ENCODE assay signal across 19 cellular contexts in genomic region chr10:86314616-86315520, GRCh38. TPM values are rescaled to one million over a fixed set of nuclear protein-coding genes. Genes with fewer than 3 reads are reported as not detected.
DNase-seq lines count a peak whose midpoint lies in the region; ATAC-seq and TF ChIP-seq lines count a peak whose summit lies in the region.
"Had no signal": no experiment of that assay in that cellular context is flagged by ENCODE, and none has a peak within 500 bp of the region (broad histone marks: within the 10 kb centered on the region; RNA-seq: fewer than 3 reads in every experiment).

No MANE protein-coding gene starts in this region.

- H3K4me1 Mint-ChIP-seq in endodermal cell: no peaks in the 10 kb centered on the region
- H3K4me1 Mint-ChIP-seq: IgD-negative memory B cell had no signal

- no peak overlapping the region for H3K4me3 ChIP-seq in endodermal cell (ENCODE audit: low read length)

- H3K27ac ChIP-seq in endodermal cell (ENCODE audit: low read depth, low read length): no peak overlapping the region
- H3K27ac ChIP-seq: HL-60 had no signal

- H3K27me3 Mint-ChIP-seq in endodermal cell (ENCODE audit: insufficient read depth): peaks cover 8% of the 10 kb centered on the region

- WGBS in endodermal cell (ENCODE audit: insufficient coverage in 1 of 2, insufficient read length in 1 of 2), 2 experiments: 79 to 86% methylated on average over 6 to 7 of the region's 7 CpGs

- DNase-seq in activated effector memory CD4-positive, alpha-beta T cell treated with anti-CD3 and anti-CD28 coated beads, Interleukin-2, amount 50 U/mL, for 16 hours: peak; percentile 50
- no peak for DNase-seq in activated effector memory CD4-positive, alpha-beta T cell treated with Interleukin-2 at 50 U/mL for 16 hours
- DNase-seq in endodermal cell: peak; percentile 24
- DNase-seq in sciatic nerve (ENCODE audit: low spot score): peak; percentile 39
- DNase-seq in activated CD8-positive, alpha-beta memory T cell treated with anti-CD3 and anti-CD28 coated beads, Interleukin-2, amount 50 U/mL, for 48 hours: no peak
- no peak for DNase-seq in GF-D8 (lab: John Stamatoyannopoulos, UW)
- DNase-seq: C1 segment of cervical spinal cord, DMS153, H7, NCI-H1436, NCI-H2029 treated with DMSO at 0.1 percent for 48 hours, NCI-H774 had no signal

- H3K9me3 Mint-ChIP-seq in endodermal cell: no peaks in the 10 kb centered on the region

- H3K27me3 ChIP-seq in endodermal cell (ENCODE audit: control insufficient read depth, insufficient read depth, low read length, poor library complexity, severe bottlenecking): peaks cover 6% of the 10 kb centered on the region

- H3K9me3 ChIP-seq in endodermal cell (ENCODE audit: control insufficient read depth, low read length): no peaks in the 10 kb centered on the region

- no peaks in the 10 kb centered on the region for H3K36me3 ChIP-seq in endodermal cell (ENCODE audit: control insufficient read depth, insufficient read depth, low read length)

- H3K27ac Mint-ChIP-seq in endodermal cell: no peak overlapping the region
- H3K27ac Mint-ChIP-seq: IgD-negative memory B cell had no signal

- intact Hi-C loops in sciatic nerve (cut with DNase I): no loop called here

- no peak overlapping the region for H3K4me3 Mint-ChIP-seq in endodermal cell
- H3K4me3 Mint-ChIP-seq: IgD-negative memory B cell had no signal

- H3K9ac ChIP-seq in endodermal cell (ENCODE audit: extremely low read depth, low read length, poor library complexity, severe bottlenecking): no peak overlapping the region

- no peaks in the 10 kb centered on the region for H3K36me3 Mint-ChIP-seq in endodermal cell (ENCODE audit: low read depth)
- H3K36me3 Mint-ChIP-seq: IgD-negative memory B cell had no signal

- H3K4me1 ChIP-seq in endodermal cell (ENCODE audit: control insufficient read depth, insufficient read depth, low read length): no peaks in the 10 kb centered on the region

- no peak for ATAC-seq in sciatic nerve
- ATAC-seq in GM21529 (IDR thresholded peaks at IDR 0.05; ENCODE audit: unreplicated experiment): no peak
- ATAC-seq: Panc1, Right ventricle myocardium inferior had no signal

- TF ChIP-seq CTCF in endodermal cell (conservative IDR thresholded peaks at IDR 0.05): no peak

RNA-seq across cellular contexts. Expression of gene GRID1, which starts 51.7 kb away (rescaled TPM):
- total RNA-seq in endodermal cell (under 1 TPM; 0.13 to 0.53 TPM), sciatic nerve (15.4 TPM)
- 1.1 TPM for polyA plus RNA-seq in endodermal cell (2013, experiment 1 of 2)
- polyA plus RNA-seq in endodermal cell (2013, experiment 2 of 2): 0.87 TPM
- total RNA-seq: A673, LHCN-M2 had no signal
- polyA plus RNA-seq: IgD-negative memory B cell had no signal

Comparison
In these comparisons a context has a peak if more than half of its experiments do, and no peak if none do; other contexts are left out.
1. DNase-seq: peak in activated effector memory CD4-positive, alpha-beta T cell treated with anti-CD3 and anti-CD28 coated beads, Interleukin-2, amount 50 U/mL, for 16 hours (single experiment), endodermal cell (single experiment) and sciatic nerve (single experiment); none in activated effector memory CD4-positive, alpha-beta T cell treated with Interleukin-2 at 50 U/mL for 16 hours (single experiment), activated CD8-positive, alpha-beta memory T cell treated with anti-CD3 and anti-CD28 coated beads, Interleukin-2, amount 50 U/mL, for 48 hours (single experiment) and GF-D8 (single experiment).
2. RNA of gene GRID1, which starts 51.7 kb away (total RNA-seq): 15.4 TPM in sciatic nerve (single experiment); 0.13 to 0.53 TPM in endodermal cell; every median in the first group is over 10 times any median in the second.